Comparison of ENCODE assay signal across 9 cellular contexts in the genomic region with DNA sequence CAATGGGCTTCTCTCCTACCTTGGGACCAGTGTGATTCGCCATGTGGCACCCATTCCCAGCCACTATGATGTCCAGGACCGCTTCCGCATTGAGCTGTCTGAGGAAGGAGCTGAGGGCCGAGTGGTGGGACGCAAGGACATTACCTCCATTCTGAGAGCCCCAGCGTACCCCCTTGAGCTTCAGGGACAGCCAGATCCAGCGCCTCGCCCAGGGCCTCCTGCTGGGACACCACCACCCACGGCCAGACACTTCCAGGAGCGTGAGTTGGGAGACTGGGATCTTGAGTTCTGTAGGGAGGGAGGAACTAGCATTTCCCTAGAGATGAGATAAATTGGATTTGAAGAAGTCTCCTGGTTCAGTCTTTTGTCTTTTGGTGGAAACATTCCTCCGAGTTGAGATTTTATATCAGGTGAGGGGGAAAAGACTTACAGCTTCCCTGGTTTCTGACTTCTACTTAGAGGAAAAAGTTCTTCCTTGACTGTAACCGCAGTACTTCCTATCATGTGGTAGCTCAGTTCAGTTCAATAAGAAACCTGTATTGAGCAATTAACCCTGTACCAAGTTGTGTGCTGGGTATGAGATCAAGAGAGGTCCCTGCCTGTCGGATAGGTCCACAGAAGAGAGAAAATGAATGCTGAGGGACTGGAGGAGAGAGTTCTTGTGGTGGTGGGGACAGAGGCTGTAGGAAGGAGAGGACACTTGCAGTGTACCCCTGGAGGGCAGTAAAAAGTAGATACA. TPM values are rescaled to one million over a fixed set of nuclear protein-coding genes. Genes with fewer than 3 reads are reported as not detected.
DNase-seq lines count a peak whose midpoint lies in the region; ATAC-seq and TF ChIP-seq lines count a peak whose summit lies in the region.
"Had no signal": no experiment of that assay in that cellular context is flagged by ENCODE, and none has a peak within 500 bp of the region (broad histone marks: within the 10 kb centered on the region; RNA-seq: fewer than 3 reads in every experiment).

No MANE protein-coding gene starts in this region.

- CTCF ChIA-PET in AG04449 (lab: Yijun Ruan, JAX) = interaction anchor here (0.9 to 5.1 kb wide), 11 partner anchors 9 to 238 kb away, joined by 3 to 25 read pairs (median 6); partner anchors contain the start of genes FBXO24, LRCH4, NYAP1 and PCOLCE

- H3K4me3 Mint-ChIP-seq in naive B cell = peak overlapping the region; percentile 47 to 100 (median 88)

- peaks cover 14 to 27% (median 20%) of the 10 kb centered on the region in 3 donors for H3K4me1 Mint-ChIP-seq in naive B cell

- TF ChIP-seq POLR2A in transverse colon (IDR thresholded peaks at IDR 0.05) (no peak), heart left ventricle (IDR thresholded peaks at IDR 0.05) (no peak)

- DNase-seq in AG04449 (ENCODE audit: low read depth, low spot score) (no peak), ascending aorta (ENCODE audit: low spot score in 2 of 2) (no peak), naive B cell (no peak), NCI-H524 treated with DMSO at 0.1 percent for 48 hours (lab: John Stamatoyannopoulos, UW) (no peak), transverse colon (no peak), heart left ventricle (no peak), NCI-H2029 (lab: John Stamatoyannopoulos, UW) (no peak)
- peak; percentile 45 for DNase-seq in Jurkat, Clone E6-1 (ENCODE audit: low read depth, low spot score)

- TF ChIP-seq EP300 in transverse colon (IDR thresholded peaks at IDR 0.05; ENCODE audit: low read depth) = no peak

- H3K27me3 ChIP-seq in ascending aorta = no peaks in the 10 kb centered on the region
- no peaks in the 10 kb centered on the region for H3K27me3 ChIP-seq in transverse colon
- no peaks in the 10 kb centered on the region for H3K27me3 ChIP-seq in heart left ventricle
- H3K27me3 ChIP-seq: esophagus muscularis mucosa had no signal

- peak overlapping the region in 3 of 6 donors; percentile 36 to 96 (median 63) for H3K27ac Mint-ChIP-seq in naive B cell

- POLR2A ChIA-PET in AG04449 (lab: Yijun Ruan, JAX) = interaction anchor here (1.1 to 1.3 kb wide), 2 partner anchors 60 to 185 kb away, joined by 4 read pairs; partner anchors contain the start of genes GNB2 and ZCWPW1

- H3K4me1 ChIP-seq in ascending aorta (peaks cover 3 to 11% of the 10 kb centered on the region in 2 donors), transverse colon (peaks cover 4 to 20% (median 8%) of the 10 kb centered on the region in 4 donors), heart left ventricle (peaks cover 0 to 24% (median 12%) of the 10 kb centered on the region in 12 donors)

- H3K4me3 ChIP-seq in AG04449 (ENCODE audit: low read depth, low read length) (peak overlapping the region; percentile 68), ascending aorta (peak overlapping the region; percentile 84 to 93), transverse colon (peak overlapping the region in 1 of 4 donors; percentile 89), heart left ventricle (peak overlapping the region in 6 of 12 donors; percentile 69 to 90 (median 78))
- H3K4me3 ChIP-seq in Jurkat, Clone E6-1 (ENCODE audit: low read length) = no peak overlapping the region; the same call in 1 of the 2 replicates

- no peaks in the 10 kb centered on the region for H3K9me3 ChIP-seq in ascending aorta
- H3K9me3 ChIP-seq in transverse colon = no peaks in the 10 kb centered on the region
- H3K9me3 ChIP-seq in heart left ventricle = no peaks in the 10 kb centered on the region
- H3K9me3 ChIP-seq: esophagus muscularis mucosa had no signal

- WGBS in transverse colon (ENCODE audit: low coverage in 1 of 2), 2 donors = 86 to 94% methylated on average over 3 to 13 of the region's 13 CpGs
- WGBS in heart left ventricle, 4 donors = 88 to 93% (median 91%) methylated on average over 13 of the region's 13 CpGs

- no peak overlapping the region for H3K27ac ChIP-seq in ascending aorta
- H3K27ac ChIP-seq in transverse colon = no peak overlapping the region
- no peak overlapping the region for H3K27ac ChIP-seq in heart left ventricle

- no peaks in the 10 kb centered on the region for H3K27me3 Mint-ChIP-seq in naive B cell

- ATAC-seq in naive B cell (ENCODE audit: low read depth in 2 of 2) (no peak), heart left ventricle (no peak)

- no peaks in the 10 kb centered on the region for H3K9me3 Mint-ChIP-seq in naive B cell

- TF ChIP-seq CTCF in AG04449 (IDR thresholded peaks at IDR 0.05; ENCODE audit: insufficient read depth, low read length, missing control alignments) (no peak), ascending aorta (IDR thresholded peaks at IDR 0.05) (no peak), transverse colon (IDR thresholded peaks at IDR 0.05) (no peak), heart left ventricle (IDR thresholded peaks at IDR 0.05) (no peak)

- in situ Hi-C loops in transverse colon (cut with MboI; ENCODE audit: low pct_ligation_motif_present in 1 of 4, low pct_unique_long_range_greater_than_20kb in 1 of 4, low sequenced_read_pairs in 3 of 4) = no loop called here

- H3K36me3 Mint-ChIP-seq in naive B cell = no peaks in the 10 kb centered on the region

- intact Hi-C loops in ascending aorta (cut with DNase I) (loop anchor here (2.0 to 5.0 kb wide), 4 partner anchors 75 to 176 kb away; partner anchors contain the start of genes AGFG2, GIGYF1 and PPP1R35), transverse colon (cut with DNase I; ENCODE audit: low total_unique reads) (no loop called here), heart left ventricle (cut with DNase I) (loop anchor here in 7 of 10 donors (1.0 to 10.0 kb wide), 6 partner anchors 27 to 79 kb away; partner anchors contain the start of genes GIGYF1 (in 3 of the 7), GNB2 (in 2 of the 7), AGFG2 (in 1 of the 7) and FBXO24 (in 1 of the 7))

- H3K36me3 ChIP-seq in ascending aorta (peaks cover 0 to 5% of the 10 kb centered on the region in 2 donors), transverse colon (no peaks in the 10 kb centered on the region), heart left ventricle (peaks cover 0 to 14% (median 0%) of the 10 kb centered on the region in 9 donors)

RNA-seq across cellular contexts. Expression of gene MOSPD3, which starts 1.3 kb away (rescaled TPM):
- polyA plus RNA-seq in Jurkat, Clone E6-1 (2012; ENCODE audit: insufficient read depth, insufficient read length) = 28.9 TPM
- total RNA-seq in ascending aorta (11.0 TPM), transverse colon (10 to 100 TPM; 13.5 to 39.6 (median 18.4) TPM), heart left ventricle (10 to 100 TPM in 5 of 9 donors, 1 to 10 TPM in 4; 6.7 to 13.8 (median 10.4) TPM)
- polyA plus RNA-seq in naive B cell (ENCODE audit: low read depth in 6 of 6) (10 to 100 TPM in 5 of 6 donors, 1 to 10 TPM in 1; 7.7 to 18.2 (median 13.1) TPM), heart left ventricle (10 to 100 TPM; 10.4 to 12.3 TPM)

RNA-seq across cellular contexts. Expression of gene PCOLCE, which starts 11.5 kb away (rescaled TPM):
- 51.4 TPM for polyA plus RNA-seq in Jurkat, Clone E6-1 (2012; ENCODE audit: insufficient read depth, insufficient read length)
- total RNA-seq in ascending aorta = 124 TPM
- polyA plus RNA-seq in naive B cell (ENCODE audit: low read depth in 6 of 6) = 1 to 10 TPM in 1 of 6 donors, under 1 TPM in 4, not detected in 1; 0.23 to 1.1 (median 0.86) TPM
- total RNA-seq in transverse colon = 10 to 100 TPM in 2 of 4 donors, 1 to 10 TPM in 2; 5.6 to 46.2 (median 11.7) TPM
- total RNA-seq in heart left ventricle = 10 to 100 TPM; 15.7 to 68.1 (median 28.3) TPM
- 10 to 100 TPM; 33.5 to 35.4 TPM for polyA plus RNA-seq in heart left ventricle

RNA-seq across cellular contexts. Expression of gene FBXO24, which starts 27.5 kb away (rescaled TPM):
- polyA plus RNA-seq in Jurkat, Clone E6-1 (2012; ENCODE audit: insufficient read depth, insufficient read length) = 1.6 TPM
- total RNA-seq in ascending aorta (not detected), transverse colon (under 1 TPM in 2 of 4 donors, not detected in 2; 0.14 to 0.79 TPM), heart left ventricle (under 1 TPM in 6 of 9 donors, not detected in 3; 0.11 to 0.75 (median 0.48) TPM)
- polyA plus RNA-seq in naive B cell (ENCODE audit: low read depth in 6 of 6) (1 to 10 TPM in 2 of 6 donors, under 1 TPM in 3, not detected in 1; 0.13 to 1.7 (median 0.89) TPM), heart left ventricle (under 1 TPM in 1 of 2 donors, not detected in 1; 0.14 TPM)

RNA-seq across cellular contexts. Expression of gene LRCH4, which starts 27.7 kb away (rescaled TPM):
- polyA plus RNA-seq in Jurkat, Clone E6-1 (2012; ENCODE audit: insufficient read depth, insufficient read length) = 48.3 TPM
- 113 TPM for total RNA-seq in ascending aorta
- 100 to 1,000 TPM in 4 of 6 donors, 10 to 100 TPM in 2; 81.4 to 172 (median 106) TPM for polyA plus RNA-seq in naive B cell (ENCODE audit: low read depth in 6 of 6)
- total RNA-seq in transverse colon = 100 to 1,000 TPM; 115 to 508 (median 151) TPM
- 10 to 100 TPM; 18.5 to 46.6 (median 29.2) TPM for total RNA-seq in heart left ventricle
- polyA plus RNA-seq in heart left ventricle = 10 to 100 TPM; 34.1 to 42.0 TPM

RNA-seq across cellular contexts. Expression of gene TFR2, which starts 27.7 kb away (rescaled TPM):
- 16.2 TPM for polyA plus RNA-seq in Jurkat, Clone E6-1 (2012; ENCODE audit: insufficient read depth, insufficient read length)
- total RNA-seq in ascending aorta = not detected
- 1 to 10 TPM in 1 of 6 donors, under 1 TPM in 3, not detected in 2; 0.58 to 1.3 (median 0.65) TPM for polyA plus RNA-seq in naive B cell (ENCODE audit: low read depth in 6 of 6)
- under 1 TPM in 3 of 4 donors, not detected in 1; 0.60 to 0.68 (median 0.64) TPM for total RNA-seq in transverse colon
- total RNA-seq in heart left ventricle = under 1 TPM in 4 of 9 donors, not detected in 5; 0.15 to 0.59 (median 0.45) TPM
- under 1 TPM; 0.08 to 0.37 TPM for polyA plus RNA-seq in heart left ventricle
